26 cellular contexts compared by ENCODE assay signal in the genomic region with DNA sequence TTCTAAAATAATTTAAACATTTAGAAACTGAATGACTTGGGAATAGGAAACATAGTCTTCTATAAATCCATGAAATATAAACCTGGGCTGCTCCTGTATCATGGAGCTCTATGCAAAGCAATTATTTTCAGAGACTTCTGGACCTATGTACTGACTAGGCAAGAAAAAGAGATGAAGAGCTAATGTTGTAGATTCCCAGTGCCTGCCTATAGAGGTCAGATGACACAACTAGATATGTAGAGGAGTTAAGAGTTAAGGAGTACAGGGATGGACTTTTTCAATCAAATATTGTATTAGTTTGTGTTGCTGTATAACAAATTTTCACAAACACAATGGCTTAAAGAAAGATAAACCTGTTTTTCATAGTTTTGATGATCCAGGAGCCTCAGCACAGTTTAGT.
A peak's percentile ranks its signal among the peaks of the same experiment; 100 is the strongest.
DNase-seq lines count a peak whose midpoint lies in the region; ATAC-seq, FAIRE-seq and TF ChIP-seq lines count a peak whose summit lies in the region.
"Had no signal": no experiment of that assay in that cellular context is flagged by ENCODE, and none has a peak within 500 bp of the region (broad histone marks: within the 10 kb centered on the region; RNA-seq: fewer than 3 reads in every experiment).

No MANE protein-coding gene starts in this region.

- no peaks in the 10 kb centered on the region for H3K4me1 Mint-ChIP-seq in GM23338
- H3K4me1 Mint-ChIP-seq in WTC11, result no peaks in the 10 kb centered on the region
- H3K4me1 Mint-ChIP-seq: neural crest cell; stimulated activated memory B cell treated with anti-CD40 and anti-IgM and Interleukin-4, amounts not matched to agents 10 μg/mL and 1 μg/mL and 100 μg/mL, for 72 hours had no signal

- no peaks in the 10 kb centered on the region for H3K9me2 ChIP-seq in GM23338 (ENCODE audit: insufficient read depth)

- H3K36me3 Mint-ChIP-seq in GM23338 (ENCODE audit: low read depth), result no peaks in the 10 kb centered on the region
- H3K36me3 Mint-ChIP-seq in WTC11, result no peaks in the 10 kb centered on the region; the same call in 1 of the 2 replicates
- H3K36me3 Mint-ChIP-seq: stimulated activated memory B cell treated with anti-CD40 and anti-IgM and Interleukin-4, amounts not matched to agents 10 μg/mL and 1 μg/mL and 100 μg/mL, for 72 hours had no signal

- peak; percentile 17 for TF ChIP-seq CTCF in GM13977 (IDR thresholded peaks at IDR 0.05; ENCODE audit: extremely low read depth, insufficient read depth, missing control alignments)
- TF ChIP-seq CTCF in GM23338 (conservative IDR thresholded peaks at IDR 0.05; ENCODE audit: low read depth in 2 of 2), result peak; percentile 4 to 22; a peak in 1 of 4 replicates
- no peak for TF ChIP-seq CTCF in WTC11 (IDR thresholded peaks at IDR 0.05)
- TF ChIP-seq CTCF in coronary artery (IDR thresholded peaks at IDR 0.05), result no peak

- no peak overlapping the region for H3K4me3 ChIP-seq in GM23338
- H3K4me3 ChIP-seq in coronary artery, result no peak overlapping the region
- H3K4me3 ChIP-seq: ascending aorta, cardiac muscle cell, gastroesophageal sphincter, ovary, transverse colon had no signal

- H3K27ac ChIP-seq in GM23338 (ENCODE audit: low read depth) (no peak overlapping the region), coronary artery (no peak overlapping the region)
- H3K27ac ChIP-seq: ascending aorta, cardiac muscle cell, gastroesophageal sphincter, ovary, transverse colon had no signal

- H3F3A ChIP-seq in GM23338 (replicated peaks; ENCODE audit: low read depth), result no peaks in the 10 kb centered on the region

- H3K27ac Mint-ChIP-seq in GM23338 (no peak overlapping the region), WTC11 (no peak overlapping the region)
- H3K27ac Mint-ChIP-seq: stimulated activated memory B cell treated with anti-CD40 and anti-IgM and Interleukin-4, amounts not matched to agents 10 μg/mL and 1 μg/mL and 100 μg/mL, for 72 hours had no signal

- H3K4me1 ChIP-seq in GM23338 (ENCODE audit: insufficient read depth), result no peaks in the 10 kb centered on the region
- H3K4me1 ChIP-seq: ascending aorta, gastroesophageal sphincter, transverse colon had no signal

- CTCF ChIA-PET in WTC11 (lab: Charles Lee), result interaction anchor here (1.0 to 1.4 kb wide), 2 partner anchors 32 to 172 kb away, joined by 3 to 5 read pairs; no protein-coding TSS in a partner anchor

- ATAC-seq in GM23338, result no peak
- ATAC-seq in HG03432 (IDR thresholded peaks at IDR 0.05; ENCODE audit: unreplicated experiment), result peak; percentile 47
- peak; percentile 48; the same call in 1 of the 2 replicates for ATAC-seq in WTC11
- ATAC-seq in GM21576 (IDR thresholded peaks at IDR 0.05; ENCODE audit: unreplicated experiment), result no peak
- ATAC-seq in GM21381 (IDR thresholded peaks at IDR 0.05; ENCODE audit: unreplicated experiment), result no peak
- ATAC-seq: gastroesophageal sphincter; left cardiac atrium; stimulated activated memory B cell treated with anti-CD40 and anti-IgM and Interleukin-4, amounts not matched to agents 10 μg/mL and 1 μg/mL and 100 μg/mL, for 72 hours had no signal

- no peaks in the 10 kb centered on the region; the same call in 2 of the 3 replicates for H3K9me3 Mint-ChIP-seq in GM23338
- H3K9me3 Mint-ChIP-seq in WTC11, result no peaks in the 10 kb centered on the region

- H4K20me1 ChIP-seq in GM23338 (replicated peaks; ENCODE audit: insufficient read depth), result no peaks in the 10 kb centered on the region

- DNase-seq in GM13977 (ENCODE audit: low spot score) (no peak), GM23338 (ENCODE audit: low spot score) (no peak), WTC11 (ENCODE audit: low spot score) (no peak), coronary artery (ENCODE audit: low spot score) (no peak), urothelium cell line (ENCODE audit: low spot score) (no peak)
- DNase-seq: activated CD4-positive, alpha-beta T cell treated with anti-CD3 and anti-CD28 coated beads, Interleukin-2, amount 50 U/mL, for 4 hours; activated T-cell treated with anti-CD3 and anti-CD28 coated beads, Interleukin-2, amount 50 U/mL, for 48 hours; effector CD4-positive, alpha-beta T cell; Kasumi-1; left cardiac atrium; NCI-H146; NCI-H2107; NCI-H446; NCI-H774; ovary; RPMI8226; transverse colon had no signal

- H3K27me3 Mint-ChIP-seq in GM23338 (ENCODE audit: insufficient read depth, low read depth, poor library complexity), result peaks cover 2% of the 10 kb centered on the region
- H3K27me3 Mint-ChIP-seq in WTC11 (ENCODE audit: low read depth), result no peaks in the 10 kb centered on the region
- H3K27me3 Mint-ChIP-seq: stimulated activated memory B cell treated with anti-CD40 and anti-IgM and Interleukin-4, amounts not matched to agents 10 μg/mL and 1 μg/mL and 100 μg/mL, for 72 hours had no signal

- H3K4me3 Mint-ChIP-seq in GM23338 (no peak overlapping the region), WTC11 (no peak overlapping the region)
- H3K4me3 Mint-ChIP-seq: neural crest cell; stimulated activated memory B cell treated with anti-CD40 and anti-IgM and Interleukin-4, amounts not matched to agents 10 μg/mL and 1 μg/mL and 100 μg/mL, for 72 hours had no signal

- in situ Hi-C loops in GM13977 (cut with MboI; ENCODE audit: low pct_unique_long_range_greater_than_20kb, low sequenced_read_pairs, unreplicated experiment), result no loop called here

- POLR2A ChIA-PET in WTC11 (lab: Charles Lee), result no interaction called here

- no peaks in the 10 kb centered on the region for H3K27me3 ChIP-seq in GM23338 (ENCODE audit: insufficient read depth)
- H3K27me3 ChIP-seq: ascending aorta, cardiac muscle cell, gastroesophageal sphincter, ovary, transverse colon had no signal

- no peak overlapping the region for H2AFZ ChIP-seq in GM23338

- no peak overlapping the region for H3K4me2 ChIP-seq in GM23338

- H3K36me3 ChIP-seq in GM23338 (ENCODE audit: insufficient read depth), result no peaks in the 10 kb centered on the region
- H3K36me3 ChIP-seq: ascending aorta, cardiac muscle cell, gastroesophageal sphincter, ovary, transverse colon had no signal

- no peaks in the 10 kb centered on the region for H3K79me2 ChIP-seq in GM23338 (replicated peaks; ENCODE audit: insufficient read depth)

- no peak for FAIRE-seq in urothelium cell line (lab: Jason Lieb, UNC)
- FAIRE-seq: colon had no signal

TF ChIP-seq in GM23338, 12 proteins besides CTCF, POLR2A, EP300 and RAD21:
- TF ChIP-seq, protein P1, sequence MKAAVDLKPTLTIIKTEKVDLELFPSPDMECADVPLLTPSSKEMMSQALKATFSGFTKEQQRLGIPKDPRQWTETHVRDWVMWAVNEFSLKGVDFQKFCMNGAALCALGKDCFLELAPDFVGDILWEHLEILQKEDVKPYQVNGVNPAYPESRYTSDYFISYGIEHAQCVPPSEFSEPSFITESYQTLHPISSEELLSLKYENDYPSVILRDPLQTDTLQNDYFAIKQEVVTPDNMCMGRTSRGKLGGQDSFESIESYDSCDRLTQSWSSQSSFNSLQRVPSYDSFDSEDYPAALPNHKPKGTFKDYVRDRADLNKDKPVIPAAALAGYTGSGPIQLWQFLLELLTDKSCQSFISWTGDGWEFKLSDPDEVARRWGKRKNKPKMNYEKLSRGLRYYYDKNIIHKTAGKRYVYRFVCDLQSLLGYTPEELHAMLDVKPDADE (IDR thresholded peaks at IDR 0.05), result no peak
- TF ChIP-seq EZH2phosphoT487 (IDR thresholded peaks at IDR 0.05; ENCODE audit: unreplicated experiment) (no peak), POLR2AphosphoS5 (IDR thresholded peaks at IDR 0.05; ENCODE audit: low read depth) (no peak), ZNF331 (CRISPR knock-in tag; IDR thresholded peaks at IDR 0.05; ENCODE audit: low read depth) (no peak)
TF ChIP-seq in GM23338: peak in this region for 0.

TF ChIP-seq in WTC11, 78 proteins besides CTCF, POLR2A, EP300 and RAD21 (continues in another document):
- TF ChIP-seq GTF2I (CRISPR knock-in tag; conservative IDR thresholded peaks at IDR 0.05) (no peak), NFYB (CRISPR knock-in tag; conservative IDR thresholded peaks at IDR 0.05; ENCODE audit: low read depth) (no peak), NR1H2 (CRISPR knock-in tag; IDR thresholded peaks at IDR 0.05) (no peak), ZNF138 (CRISPR knock-in tag; conservative IDR thresholded peaks at IDR 0.05) (no peak)
- TF ChIP-seq, protein P2, sequence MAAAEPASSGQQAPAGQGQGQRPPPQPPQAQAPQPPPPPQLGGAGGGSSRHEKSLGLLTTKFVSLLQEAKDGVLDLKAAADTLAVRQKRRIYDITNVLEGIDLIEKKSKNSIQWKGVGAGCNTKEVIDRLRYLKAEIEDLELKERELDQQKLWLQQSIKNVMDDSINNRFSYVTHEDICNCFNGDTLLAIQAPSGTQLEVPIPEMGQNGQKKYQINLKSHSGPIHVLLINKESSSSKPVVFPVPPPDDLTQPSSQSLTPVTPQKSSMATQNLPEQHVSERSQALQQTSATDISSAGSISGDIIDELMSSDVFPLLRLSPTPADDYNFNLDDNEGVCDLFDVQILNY (CRISPR knock-in tag; IDR thresholded peaks at IDR 0.05), result no peak
- TF ChIP-seq, protein P3, sequence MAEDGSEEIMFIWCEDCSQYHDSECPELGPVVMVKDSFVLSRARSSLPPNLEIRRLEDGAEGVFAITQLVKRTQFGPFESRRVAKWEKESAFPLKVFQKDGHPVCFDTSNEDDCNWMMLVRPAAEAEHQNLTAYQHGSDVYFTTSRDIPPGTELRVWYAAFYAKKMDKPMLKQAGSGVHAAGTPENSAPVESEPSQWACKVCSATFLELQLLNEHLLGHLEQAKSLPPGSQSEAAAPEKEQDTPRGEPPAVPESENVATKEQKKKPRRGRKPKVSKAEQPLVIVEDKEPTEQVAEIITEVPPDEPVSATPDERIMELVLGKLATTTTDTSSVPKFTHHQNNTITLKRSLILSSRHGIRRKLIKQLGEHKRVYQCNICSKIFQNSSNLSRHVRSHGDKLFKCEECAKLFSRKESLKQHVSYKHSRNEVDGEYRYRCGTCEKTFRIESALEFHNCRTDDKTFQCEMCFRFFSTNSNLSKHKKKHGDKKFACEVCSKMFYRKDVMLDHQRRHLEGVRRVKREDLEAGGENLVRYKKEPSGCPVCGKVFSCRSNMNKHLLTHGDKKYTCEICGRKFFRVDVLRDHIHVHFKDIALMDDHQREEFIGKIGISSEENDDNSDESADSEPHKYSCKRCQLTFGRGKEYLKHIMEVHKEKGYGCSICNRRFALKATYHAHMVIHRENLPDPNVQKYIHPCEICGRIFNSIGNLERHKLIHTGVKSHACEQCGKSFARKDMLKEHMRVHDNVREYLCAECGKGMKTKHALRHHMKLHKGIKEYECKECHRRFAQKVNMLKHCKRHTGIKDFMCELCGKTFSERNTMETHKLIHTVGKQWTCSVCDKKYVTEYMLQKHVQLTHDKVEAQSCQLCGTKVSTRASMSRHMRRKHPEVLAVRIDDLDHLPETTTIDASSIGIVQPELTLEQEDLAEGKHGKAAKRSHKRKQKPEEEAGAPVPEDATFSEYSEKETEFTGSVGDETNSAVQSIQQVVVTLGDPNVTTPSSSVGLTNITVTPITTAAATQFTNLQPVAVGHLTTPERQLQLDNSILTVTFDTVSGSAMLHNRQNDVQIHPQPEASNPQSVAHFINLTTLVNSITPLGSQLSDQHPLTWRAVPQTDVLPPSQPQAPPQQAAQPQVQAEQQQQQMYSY (CRISPR knock-in tag; IDR thresholded peaks at IDR 0.05), result no peak

Comparison
In these comparisons a context has a peak if more than half of its experiments do, and no peak if none do; other contexts are left out.
1. CTCF ChIP-seq: peak in GM13977 (single experiment) and GM23338 (2 of 2); none in WTC11 (single experiment) and coronary artery (single experiment).
2. ATAC-seq: peak in HG03432 (single experiment) and WTC11 (single experiment); none in GM23338 (single experiment), GM21576 (single experiment) and GM21381 (single experiment).